8 cellular contexts compared by ENCODE assay signal in genomic region chr18:3012306-3012919, GRCh38. TPM values are rescaled to one million over a fixed set of nuclear protein-coding genes. Genes with fewer than 3 reads are reported as not detected.
DNase-seq lines count a peak whose midpoint lies in the region; ATAC-seq and TF ChIP-seq lines count a peak whose summit lies in the region.

No MANE protein-coding gene starts in this region.

- peaks cover 5 to 78% (median 10%) of the 10 kb centered on the region in 3 donors for H3K4me1 ChIP-seq in gastroesophageal sphincter

- no peaks in the 10 kb centered on the region for H3K27me3 ChIP-seq in gastroesophageal sphincter

- WGBS in gastroesophageal sphincter (ENCODE audit: low coverage in 1 of 2), 2 donors = 0% methylated on average over 11 to 18 of the region's 61 CpGs

- no peak for TF ChIP-seq POLR2A in gastroesophageal sphincter (IDR thresholded peaks at IDR 0.05)

- ATAC-seq in HG02610 (IDR thresholded peaks at IDR 0.05; ENCODE audit: unreplicated experiment) (peak; percentile 11), gastroesophageal sphincter (peak; percentile 33), GM21367 (IDR thresholded peaks at IDR 0.05; ENCODE audit: unreplicated experiment) (no peak)

- peaks cover 0 to 8% of the 10 kb centered on the region in 2 donors for H3K36me3 ChIP-seq in gastroesophageal sphincter

- TF ChIP-seq EP300 in gastroesophageal sphincter (IDR thresholded peaks at IDR 0.05) = no peak

- H3K9me3 ChIP-seq in gastroesophageal sphincter = no peaks in the 10 kb centered on the region

- TF ChIP-seq CTCF in GM12875 (IDR thresholded peaks at IDR 0.05; ENCODE audit: borderline replicate concordance, insufficient read depth, low read depth, low read length) (no peak), gastroesophageal sphincter (IDR thresholded peaks at IDR 0.05) (no peak)

- DNase-seq in NCI-H774 (lab: John Stamatoyannopoulos, UW) = peak; percentile 44
- DNase-seq in activated effector memory CD4-positive, alpha-beta T cell treated with Interleukin-2 at 50 U/mL for 16 hours = peak; percentile 37
- DNase-seq in nucleus accumbens (lab: John Stamatoyannopoulos, UW) = peak in 48 of 56 donors; percentile 7 to 78 (median 55)
- DNase-seq in ureter (ENCODE audit: low spot score) = peak; percentile 62

- peak overlapping the region; percentile 90 to 99 (median 98) for H3K27ac ChIP-seq in gastroesophageal sphincter

- H3K4me3 ChIP-seq in GM12875 (ENCODE audit: low read depth, low read length) (peak overlapping the region; percentile 80), gastroesophageal sphincter (peak overlapping the region; percentile 97 to 99)

RNA-seq across cellular contexts. Expression of gene LPIN2, which starts 0.5 kb away (rescaled TPM):
- total RNA-seq in gastroesophageal sphincter (10 to 100 TPM; 17.6 to 34.3 (median 25.6) TPM), ureter (14.1 TPM)
